ENCODE assay signal across 1 cellular context in genomic region chr20:23139984-23140383, GRCh38. TPM values are rescaled to one million over a fixed set of nuclear protein-coding genes. Genes with fewer than 3 reads are reported as not detected.
"Had no signal": no experiment of that assay in that cellular context is flagged by ENCODE, and none has a peak within 500 bp of the region (broad histone marks: within the 10 kb centered on the region; RNA-seq: fewer than 3 reads in every experiment).

No MANE protein-coding gene starts in this region.

RNA-seq across cellular contexts. Expression of gene CD93, which starts 53.9 kb away (rescaled TPM):
- total RNA-seq: progenitor cell of endocrine pancreas had no signal
